21 cellular contexts compared by ENCODE assay signal in the genomic region with DNA sequence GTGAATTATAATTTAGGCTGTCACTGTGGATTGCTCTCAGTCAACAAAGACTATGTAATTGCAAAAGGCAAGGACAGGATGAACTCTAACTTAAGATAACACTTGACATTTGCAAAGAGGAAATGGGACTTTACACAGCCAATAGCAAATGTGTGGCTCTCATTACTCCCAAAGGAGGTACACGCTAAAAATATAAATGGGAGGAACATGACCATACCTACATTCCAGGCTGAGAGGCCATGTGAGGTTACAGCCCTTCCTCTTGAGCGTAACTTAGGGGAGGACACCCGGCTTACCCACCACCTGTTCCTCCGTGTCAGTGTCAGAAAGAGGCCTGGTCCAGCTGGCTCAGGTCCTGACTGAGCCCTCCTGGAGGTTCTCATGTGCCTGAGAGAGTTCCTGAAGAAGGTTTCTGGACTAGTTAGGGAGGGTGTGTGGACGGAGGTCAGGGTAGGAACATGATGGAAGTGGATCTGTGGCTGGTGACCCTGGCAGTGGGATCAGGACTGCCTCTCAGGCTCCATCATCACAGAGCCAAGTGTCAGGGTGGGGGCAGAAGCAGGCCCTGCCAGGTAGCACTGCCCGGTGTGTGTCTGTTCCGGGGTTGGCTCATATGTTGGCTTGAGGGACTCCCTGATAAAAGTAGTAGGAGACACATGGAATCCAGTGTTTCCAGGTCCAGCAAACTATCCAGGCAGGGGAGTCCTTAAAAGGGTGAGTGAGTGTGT. TPM values are rescaled to one million over a fixed set of nuclear protein-coding genes. Genes with fewer than 3 reads are reported as not detected.
DNase-seq lines count a peak whose midpoint lies in the region; ATAC-seq and TF ChIP-seq lines count a peak whose summit lies in the region.
"Had no signal": no experiment of that assay in that cellular context is flagged by ENCODE, and none has a peak within 500 bp of the region (broad histone marks: within the 10 kb centered on the region; RNA-seq: fewer than 3 reads in every experiment).

No MANE protein-coding gene starts in this region.

- ATAC-seq in heart right ventricle, result peak; percentile 73 to 89 (median 82)
- ATAC-seq: foreskin keratinocyte, GM23338 had no signal

- WGBS in heart right ventricle, 2 donors, result 14 to 22% methylated on average over 7 of the region's 7 CpGs

- H3K9me3 ChIP-seq in WERI-Rb-1 (ENCODE audit: severe bottlenecking) (no peaks in the 10 kb centered on the region), heart right ventricle (no peaks in the 10 kb centered on the region), muscle layer of colon (ENCODE audit: low read length) (no peaks in the 10 kb centered on the region), subcutaneous abdominal adipose tissue (ENCODE audit: control insufficient read depth in 5 of 5, low read length in 5 of 5) (no peaks in the 10 kb centered on the region), Peyer's patch (no peaks in the 10 kb centered on the region), tibial artery (no peaks in the 10 kb centered on the region)

- no peak overlapping the region for H3K27ac ChIP-seq in WERI-Rb-1
- peak overlapping the region; percentile 79 to 98 (median 92) for H3K27ac ChIP-seq in heart right ventricle
- H3K27ac ChIP-seq in muscle layer of colon (ENCODE audit: low read depth, low read length), result peak overlapping the region; percentile 39
- peak overlapping the region; percentile 54 for H3K27ac ChIP-seq in subcutaneous abdominal adipose tissue (ENCODE audit: low read depth, low read length)
- peak overlapping the region in 2 of 4 donors; percentile 30 to 37 for H3K27ac ChIP-seq in Peyer's patch
- no peak overlapping the region for H3K27ac ChIP-seq in tibial artery
- H3K27ac ChIP-seq: foreskin keratinocyte, RWPE1 had no signal

- intact Hi-C loops in heart right ventricle (cut with DNase I) (loop anchor here in 2 of 10 donors (5.0 kb wide), 1 partner anchor 75 kb away; the partner anchor contains the start of gene ADPRH (in 2 of the 2)), tibial artery (cut with DNase I; ENCODE audit: low total_unique reads) (no loop called here)

- H3K36me3 ChIP-seq in WERI-Rb-1 (no peaks in the 10 kb centered on the region), heart right ventricle (peaks cover 0 to 62% (median 10%) of the 10 kb centered on the region in 9 donors), muscle layer of colon (ENCODE audit: insufficient read depth, low read length) (peaks cover 35% of the 10 kb centered on the region), subcutaneous abdominal adipose tissue (ENCODE audit: control insufficient read depth in 5 of 5, insufficient read depth in 5 of 5, low read length in 5 of 5) (peaks cover 0 to 12% (median 3%) of the 10 kb centered on the region in 5 donors), Peyer's patch (no peaks in the 10 kb centered on the region), tibial artery (peaks cover 0 to 13% (median 0%) of the 10 kb centered on the region in 3 donors)

- H3K9ac ChIP-seq in muscle layer of colon (ENCODE audit: low read length) (no peak overlapping the region), subcutaneous abdominal adipose tissue (ENCODE audit: low read length in 5 of 5) (no peak overlapping the region)

- TF ChIP-seq POLR2A in Peyer's patch (IDR thresholded peaks at IDR 0.05), result no peak

- no peak for TF ChIP-seq CTCF in WERI-Rb-1 (IDR thresholded peaks at IDR 0.05; ENCODE audit: low read depth, low read length)
- no peak for TF ChIP-seq CTCF in heart right ventricle (IDR thresholded peaks at IDR 0.05)
- TF ChIP-seq CTCF in Peyer's patch (IDR thresholded peaks at IDR 0.05), result no peak
- no peak for TF ChIP-seq CTCF in tibial artery (IDR thresholded peaks at IDR 0.05)

- H3K4me3 ChIP-seq in WERI-Rb-1 (ENCODE audit: low read depth, low read length) (no peak overlapping the region), heart right ventricle (peak overlapping the region in 1 of 10 donors; percentile 17), muscle layer of colon (ENCODE audit: low read depth in 1 of 2, low read length in 2 of 2) (no peak overlapping the region), subcutaneous abdominal adipose tissue (ENCODE audit: low read depth in 1 of 5, low read length in 5 of 5) (no peak overlapping the region), Peyer's patch (no peak overlapping the region), tibial artery (no peak overlapping the region)
- H3K4me3 ChIP-seq: GM23338 had no signal

- H3K4me1 ChIP-seq in heart right ventricle, result peaks cover 13 to 80% (median 67%) of the 10 kb centered on the region in 9 donors
- peaks cover 52% of the 10 kb centered on the region for H3K4me1 ChIP-seq in muscle layer of colon (ENCODE audit: insufficient read depth, low read length)
- peaks cover 0 to 31% (median 6%) of the 10 kb centered on the region in 5 donors for H3K4me1 ChIP-seq in subcutaneous abdominal adipose tissue (ENCODE audit: control insufficient read depth in 5 of 5, insufficient read depth in 5 of 5, low read length in 5 of 5)
- no peaks in the 10 kb centered on the region for H3K4me1 ChIP-seq in Peyer's patch
- peaks cover 0 to 10% (median 3%) of the 10 kb centered on the region in 4 donors for H3K4me1 ChIP-seq in tibial artery
- H3K4me1 ChIP-seq: foreskin keratinocyte had no signal

- H3K27me3 ChIP-seq in WERI-Rb-1 (ENCODE audit: insufficient read depth, low read depth, severe bottlenecking), result no peaks in the 10 kb centered on the region
- no peaks in the 10 kb centered on the region for H3K27me3 ChIP-seq in heart right ventricle
- no peaks in the 10 kb centered on the region for H3K27me3 ChIP-seq in muscle layer of colon (ENCODE audit: control insufficient read depth in 1 of 2, insufficient read depth in 2 of 2, low read length in 2 of 2)
- H3K27me3 ChIP-seq in subcutaneous abdominal adipose tissue (ENCODE audit: control insufficient read depth in 5 of 5, insufficient read depth in 4 of 5, low read length in 5 of 5), result no peaks in the 10 kb centered on the region
- no peaks in the 10 kb centered on the region for H3K27me3 ChIP-seq in Peyer's patch
- no peaks in the 10 kb centered on the region for H3K27me3 ChIP-seq in tibial artery
- H3K27me3 ChIP-seq: foreskin keratinocyte had no signal

- DNase-seq in WERI-Rb-1 (peak; percentile 57), heart right ventricle (peak; percentile 45 to 75), Peyer's patch (no peak), C1 segment of cervical spinal cord (lab: John Stamatoyannopoulos, UW) (no peak), tibial artery (no peak)
- DNase-seq: activated CD4-positive, alpha-beta T cell treated with anti-CD3 and anti-CD28 coated beads for 48 hours; activated CD8-positive, alpha-beta memory T cell treated with anti-CD3 and anti-CD28 coated beads, Interleukin-2, amount 50 U/mL, for 4 hours; activated effector memory CD4-positive, alpha-beta T cell treated with Interleukin-2 at 50 U/mL for 16 hours; dermis blood vessel endothelial cell; foreskin keratinocyte; Karpas-422; NCI-H1092; NCI-H2029 treated with DMSO at 0.1 percent for 48 hours; stimulated activated CD4-positive, alpha-beta T cell treated with anti-CD3 and anti-CD28 coated beads, Interleukin-2, amount 100 ng/mL, for 24 hours had no signal

RNA-seq across cellular contexts. Expression of gene POPDC2, which starts 7.9 kb away (rescaled TPM):
- 100 to 1,000 TPM; 598 to 928 (median 732) TPM for total RNA-seq in heart right ventricle
- polyA plus RNA-seq in heart right ventricle, result 100 to 1,000 TPM; 351 to 805 TPM
- total RNA-seq in Peyer's patch, result 1 to 10 TPM; 3.0 to 8.3 (median 6.3) TPM
- total RNA-seq: GM23338 had no signal

RNA-seq across cellular contexts. Expression of gene COX17, which starts 24.7 kb away (rescaled TPM):
- total RNA-seq in heart right ventricle (100 to 1,000 TPM in 6 of 10 donors, 10 to 100 TPM in 4; 76.2 to 175 (median 107) TPM), Peyer's patch (10 to 100 TPM; 30.9 to 57.8 (median 44.8) TPM)
- 100 to 1,000 TPM; 228 to 733 TPM for polyA plus RNA-seq in heart right ventricle

RNA-seq across cellular contexts. Expression of gene CFAP91, which starts 50.4 kb away (rescaled TPM):
- total RNA-seq in heart right ventricle, result under 1 TPM; 0.19 to 0.92 (median 0.49) TPM
- 1 to 10 TPM in 1 of 2 donors, under 1 TPM in 1; 0.25 to 1.6 TPM for polyA plus RNA-seq in heart right ventricle
- 10 to 100 TPM in 1 of 4 donors, 1 to 10 TPM in 2, not detected in 1; 2.1 to 21.5 (median 6.2) TPM for total RNA-seq in Peyer's patch
- total RNA-seq: HT-29 had no signal

RNA-seq across cellular contexts. Expression of gene PLA1A, which starts 54.8 kb away (rescaled TPM):
- total RNA-seq in heart right ventricle, result 10 to 100 TPM in 1 of 10 donors, 1 to 10 TPM in 6, under 1 TPM in 3; 0.55 to 19.3 (median 1.9) TPM
- 1 to 10 TPM; 1.1 to 3.7 TPM for polyA plus RNA-seq in heart right ventricle
- total RNA-seq in Peyer's patch, result 1 to 10 TPM in 1 of 4 donors, under 1 TPM in 2, not detected in 1; 0.70 to 4.1 (median 0.85) TPM
- total RNA-seq: Daoy, endothelial cell of umbilical vein, foreskin keratinocyte, GM23338, HT-29 had no signal
- polyA plus RNA-seq: foreskin keratinocyte, GM23338 had no signal

Comparison
In these comparisons a context has a peak if more than half of its experiments do, and no peak if none do; other contexts are left out.
1. DNase-seq: peak in WERI-Rb-1 (single experiment) and heart right ventricle (2 of 2); none in Peyer's patch (0 of 3), C1 segment of cervical spinal cord (0 of 14) and tibial artery (0 of 2).
2. H3K27ac ChIP-seq: peak in heart right ventricle (10 of 10), muscle layer of colon (single experiment) and subcutaneous abdominal adipose tissue (single experiment); none in WERI-Rb-1 (single experiment) and tibial artery (0 of 2).
3. RNA of gene POPDC2, which starts 7.9 kb away (total RNA-seq): 598 to 928 TPM in heart right ventricle; 3.0 to 8.3 TPM in Peyer's patch; every median in the first group is over 10 times any median in the second.